ENCODE assay signal across 14 cellular contexts in genomic region chr3:195385526-195385925, GRCh38. TPM values are rescaled to one million over a fixed set of nuclear protein-coding genes. Genes with fewer than 3 reads are reported as not detected.
DNase-seq lines count a peak whose midpoint lies in the region; ATAC-seq and TF ChIP-seq lines count a peak whose summit lies in the region.
"Had no signal": no experiment of that assay in that cellular context is flagged by ENCODE, and none has a peak within 500 bp of the region (broad histone marks: within the 10 kb centered on the region; RNA-seq: fewer than 3 reads in every experiment).

No MANE protein-coding gene starts in this region.

- POLR2A ChIA-PET in A673 (lab: Charles Lee; ENCODE audit: low non-redundant PET): no interaction called here

- H3K4me1 ChIP-seq in A673 (ENCODE audit: insufficient read depth, low read length, poor library complexity, severe bottlenecking) (no peaks in the 10 kb centered on the region), sigmoid colon (peaks cover 0 to 9% (median 3%) of the 10 kb centered on the region in 4 donors)

- 81 to 82% methylated on average over 2 of the region's 2 CpGs for WGBS in sigmoid colon, 2 donors

- H3K36me3 ChIP-seq in A673 (ENCODE audit: insufficient read depth, low read length, poor library complexity, severe bottlenecking): peaks cover 5% of the 10 kb centered on the region
- H3K36me3 ChIP-seq in brain microvascular endothelial cell (replicated peaks): no peaks in the 10 kb centered on the region
- no peaks in the 10 kb centered on the region for H3K36me3 ChIP-seq in kidney epithelial cell (ENCODE audit: control insufficient read depth, insufficient read depth, low read length)
- H3K36me3 ChIP-seq in sigmoid colon: peaks cover 0 to 18% (median 0%) of the 10 kb centered on the region in 4 donors

- DNase-seq in A673 (ENCODE audit: low spot score) (peak; percentile 23), HT1080 (ENCODE audit: low read depth) (peak; percentile 80), brain microvascular endothelial cell (peak; percentile 11), kidney epithelial cell (ENCODE audit: low read depth) (peak; percentile 51), sigmoid colon (no peak), hypothalamus (lab: John Stamatoyannopoulos, UW) (no peak)
- DNase-seq: AML-193; caudate nucleus; NCI-H1694 treated with DMSO at 0.1 percent for 48 hours; stimulated activated CD4-positive, alpha-beta T cell treated with anti-CD3 and anti-CD28 coated beads, Interleukin-4, amount 100 ng/mL, for 24 hours; T1000 had no signal

- TF ChIP-seq POLR2A in sigmoid colon (IDR thresholded peaks at IDR 0.05): no peak

- no peaks in the 10 kb centered on the region for H3K27me3 ChIP-seq in A673 (replicated peaks; ENCODE audit: insufficient read depth, low read depth, low read length, poor library complexity)
- no peaks in the 10 kb centered on the region for H3K27me3 ChIP-seq in brain microvascular endothelial cell (replicated peaks)
- no peaks in the 10 kb centered on the region for H3K27me3 ChIP-seq in kidney epithelial cell (ENCODE audit: control insufficient read depth, insufficient read depth, low read length)
- no peaks in the 10 kb centered on the region for H3K27me3 ChIP-seq in sigmoid colon

- TF ChIP-seq CTCF in A673 (conservative IDR thresholded peaks at IDR 0.05; ENCODE audit: low read depth, low read length): no peak
- TF ChIP-seq CTCF in brain microvascular endothelial cell (IDR thresholded peaks at IDR 0.05; ENCODE audit: low read depth, low read length, missing control alignments): no peak
- no peak for TF ChIP-seq CTCF in kidney epithelial cell (IDR thresholded peaks at IDR 0.05; ENCODE audit: insufficient read depth, low read length, poor library complexity, severe bottlenecking)
- TF ChIP-seq CTCF in sigmoid colon (IDR thresholded peaks at IDR 0.05): no peak

- H3K27ac ChIP-seq in A673 (ENCODE audit: low read depth, low read length, poor library complexity, severe bottlenecking) (no peak overlapping the region), brain microvascular endothelial cell (no peak overlapping the region), sigmoid colon (no peak overlapping the region)
- H3K27ac ChIP-seq: HL-60 had no signal

- in situ Hi-C loops in brain microvascular endothelial cell (cut with HindIII; ENCODE audit: low pct_ligation_motif_present, low sequenced_read_pairs): no loop called here

- CTCF ChIA-PET in A673 (lab: Charles Lee): no interaction called here

- no peak for TF ChIP-seq EP300 in sigmoid colon (IDR thresholded peaks at IDR 0.05)

- H3K9me3 ChIP-seq in A673 (ENCODE audit: low read depth, low read length, poor library complexity, severe bottlenecking) (no peaks in the 10 kb centered on the region), sigmoid colon (no peaks in the 10 kb centered on the region)

- ATAC-seq in GM21786 (IDR thresholded peaks at IDR 0.05; ENCODE audit: unreplicated experiment) (no peak), HG02678 (IDR thresholded peaks at IDR 0.05; ENCODE audit: unreplicated experiment) (no peak)

- BruUV-seq in A673 (replicated peaks; lab: Mats Ljungman, UMichigan): no TSS peak

- no peak overlapping the region for H3K4me3 ChIP-seq in A673 (ENCODE audit: low read depth, low read length, poor library complexity, severe bottlenecking)
- no peak overlapping the region for H3K4me3 ChIP-seq in brain microvascular endothelial cell (ENCODE audit: low read depth, low read length)
- H3K4me3 ChIP-seq in kidney epithelial cell (ENCODE audit: low read depth, low read length): no peak overlapping the region
- no peak overlapping the region for H3K4me3 ChIP-seq in sigmoid colon

- intact Hi-C loops in A673 (cut with micrococcal nuclease; ENCODE audit: unreplicated experiment) (no loop called here), sigmoid colon (cut with DNase I) (no loop called here)

RNA-seq across cellular contexts. Expression of gene ACAP2, which starts 57.3 kb away (rescaled TPM):
- total RNA-seq in A673 (2021) (45.5 and 47.4 TPM in 2 replicates), kidney epithelial cell (38.3 and 39.0 TPM in 2 replicates), sigmoid colon (10 to 100 TPM; 28.0 to 57.1 (median 44.4) TPM)
- 36.5 and 47.5 TPM in 2 replicates for total RNA-seq in HT1080 (2014; rRNA removed; shearing (Covaris generic))
- 36.8 and 52.5 TPM in 2 replicates for polyA plus RNA-seq in HT1080 (2015; cell fraction: cytosol; rRNA removed)
- polyA plus RNA-seq in HT1080 (2015; cell fraction: nucleus; rRNA removed): 75.1 and 75.3 TPM in 2 replicates
- polyA plus RNA-seq in sigmoid colon: 10 to 100 TPM; 12.0 to 15.6 (median 14.3) TPM

Comparison
In these comparisons a context has a peak if more than half of its experiments do, and no peak if none do; other contexts are left out.
1. DNase-seq: peak in A673 (single experiment), HT1080 (single experiment), brain microvascular endothelial cell (single experiment) and kidney epithelial cell (single experiment); none in sigmoid colon (single experiment) and hypothalamus (0 of 51).